In genomic region chr13:94433055-94433947, GRCh38 we compare ENCODE assay signal across 8 cellular contexts. TPM values are rescaled to one million over a fixed set of nuclear protein-coding genes. Genes with fewer than 3 reads are reported as not detected.
DNase-seq lines count a peak whose midpoint lies in the region; ATAC-seq and TF ChIP-seq lines count a peak whose summit lies in the region.

No MANE protein-coding gene starts in this region.

- no peaks in the 10 kb centered on the region for H3K27me3 Mint-ChIP-seq in activated T-helper 17 cell treated with anti-CD3 and anti-CD28 coated beads, Interleukin-2, amount 50 U/mL, for 72 hours

- H3K36me3 ChIP-seq in neural cell (ENCODE audit: insufficient read depth, low read length) (no peaks in the 10 kb centered on the region), PC-3 (ENCODE audit: low read depth, low read length) (no peaks in the 10 kb centered on the region)

- intact Hi-C loops in PC-3 (cut with micrococcal nuclease) (no loop called here), dorsolateral prefrontal cortex (cut with DNase I) (loop anchor here in 1 of 2 donors (5.0 kb wide), 1 partner anchor 114 kb away; no protein-coding TSS in a partner anchor)

- no peaks in the 10 kb centered on the region for H4K20me1 ChIP-seq in neural cell (ENCODE audit: insufficient read depth)
- H4K20me1 ChIP-seq in PC-3 (ENCODE audit: low read length): no peaks in the 10 kb centered on the region

- peak; percentile 77 for TF ChIP-seq EP300 in neural cell (conservative IDR thresholded peaks at IDR 0.05; ENCODE audit: poor library complexity, severe bottlenecking)

- ATAC-seq in HG03520 (IDR thresholded peaks at IDR 0.05; ENCODE audit: unreplicated experiment) (peak; percentile 55), PC-3 (no peak)
- peak; percentile 32 for ATAC-seq in activated T-helper 17 cell treated with anti-CD3 and anti-CD28 coated beads, Interleukin-2, amount 50 U/mL, for 72 hours (replicated peaks)

- TF ChIP-seq RAD21 in neural cell (conservative IDR thresholded peaks at IDR 0.05): peak; percentile 53

- no peak overlapping the region for H3K27ac Mint-ChIP-seq in activated T-helper 17 cell treated with anti-CD3 and anti-CD28 coated beads, Interleukin-2, amount 50 U/mL, for 72 hours

- no peaks in the 10 kb centered on the region for H3K4me1 Mint-ChIP-seq in activated T-helper 17 cell treated with anti-CD3 and anti-CD28 coated beads, Interleukin-2, amount 50 U/mL, for 72 hours

- no TSS peak for BruUV-seq in PC-3 (replicated peaks; lab: Mats Ljungman, UMichigan)

- H3K9ac ChIP-seq in neural cell (ENCODE audit: low read length) (peak overlapping the region; percentile 42), PC-3 (ENCODE audit: low read length) (no peak overlapping the region)

- H3K4me3 Mint-ChIP-seq in activated T-helper 17 cell treated with anti-CD3 and anti-CD28 coated beads, Interleukin-2, amount 50 U/mL, for 72 hours: no peak overlapping the region

- TF ChIP-seq CTCF in neural cell (IDR thresholded peaks at IDR 0.05; ENCODE audit: poor library complexity, severe bottlenecking) (peak; percentile 49), PC-3 (conservative IDR thresholded peaks at IDR 0.05; ENCODE audit: low read depth, low read length) (no peak), dorsolateral prefrontal cortex (IDR thresholded peaks at IDR 0.05 in 54 of 56, conservative IDR thresholded peaks at IDR 0.05 in 2 of 56; ENCODE audit: low read depth in 1 of 56, partially characterized antibody in 56 of 56) (no peak)

- no peaks in the 10 kb centered on the region for H3K9me3 Mint-ChIP-seq in activated T-helper 17 cell treated with anti-CD3 and anti-CD28 coated beads, Interleukin-2, amount 50 U/mL, for 72 hours

- H3K27me3 ChIP-seq in neural cell (ENCODE audit: insufficient read depth, low read depth, low read length) (no peaks in the 10 kb centered on the region), PC-3 (ENCODE audit: low read length) (no peaks in the 10 kb centered on the region), dorsolateral prefrontal cortex (no peaks in the 10 kb centered on the region)

- CTCF ChIA-PET in PC-3 (lab: Charles Lee): no interaction called here

- POLR2A ChIA-PET in PC-3 (lab: Charles Lee; ENCODE audit: unreplicated experiment): no interaction called here

- peak overlapping the region; percentile 51 for H3K27ac ChIP-seq in neural cell (ENCODE audit: low read length)
- H3K27ac ChIP-seq in PC-3 (ENCODE audit: low read length): no peak overlapping the region
- H3K27ac ChIP-seq in dorsolateral prefrontal cortex: no peak overlapping the region

- H3F3A ChIP-seq in neural cell (ENCODE audit: insufficient read depth, low read length, poor library complexity, severe bottlenecking) (peaks cover 2% of the 10 kb centered on the region), PC-3 (ENCODE audit: low read length, unreplicated experiment) (no peaks in the 10 kb centered on the region)

- H3K4me3 ChIP-seq in neural cell (ENCODE audit: low read length): peak overlapping the region; percentile 54
- no peak overlapping the region for H3K4me3 ChIP-seq in PC-3 (ENCODE audit: low read length)
- H3K4me3 ChIP-seq in dorsolateral prefrontal cortex: peak overlapping the region in 23 of 59 donors; percentile 0 to 38 (median 12)

- no peaks in the 10 kb centered on the region for H3K36me3 Mint-ChIP-seq in activated T-helper 17 cell treated with anti-CD3 and anti-CD28 coated beads, Interleukin-2, amount 50 U/mL, for 72 hours (ENCODE audit: low read depth)

- H3K9me3 ChIP-seq in neural cell (ENCODE audit: low read length) (peaks cover 3% of the 10 kb centered on the region), PC-3 (ENCODE audit: low read length) (no peaks in the 10 kb centered on the region)

- peak; percentile 58 for DNase-seq in activated CD4-positive, alpha-beta T cell treated with anti-CD3 and anti-CD28 coated beads for 48 hours
- DNase-seq in activated CD4-positive, alpha-beta T cell treated with anti-CD3 and anti-CD28 coated beads, Interleukin-2, amount 50 U/mL, for 4 hours: no peak
- DNase-seq in PC-3 (no peak), dorsolateral prefrontal cortex (no peak), hippocampal formation (lab: John Stamatoyannopoulos, UW) (no peak)

- no peaks in the 10 kb centered on the region for H3K9me2 ChIP-seq in neural cell (ENCODE audit: insufficient read depth, low read length)
- no peaks in the 10 kb centered on the region for H3K9me2 ChIP-seq in PC-3 (replicated peaks; ENCODE audit: low read length)

- no peaks in the 10 kb centered on the region for H3K79me2 ChIP-seq in neural cell (replicated peaks; ENCODE audit: insufficient read depth, low read length)
- H3K79me2 ChIP-seq in PC-3 (ENCODE audit: low read length): no peaks in the 10 kb centered on the region

- H2AFZ ChIP-seq in neural cell (ENCODE audit: low read depth, low read length): peak overlapping the region; percentile 5
- H2AFZ ChIP-seq in PC-3 (ENCODE audit: low read length): no peak overlapping the region

- H3K4me1 ChIP-seq in PC-3 (ENCODE audit: insufficient read depth, low read length): no peaks in the 10 kb centered on the region

- H3K4me2 ChIP-seq in neural cell (ENCODE audit: low read length) (peak overlapping the region; percentile 28), PC-3 (ENCODE audit: low read length) (no peak overlapping the region)

TF ChIP-seq in neural cell, 6 proteins besides CTCF, POLR2A, EP300 and RAD21:
- TF ChIP-seq SMC3 (conservative IDR thresholded peaks at IDR 0.05; ENCODE audit: poor library complexity) (peak; percentile 53), MXI1 (conservative IDR thresholded peaks at IDR 0.05; ENCODE audit: poor library complexity, severe bottlenecking) (no peak), TAF1 (IDR thresholded peaks at IDR 0.05; ENCODE audit: low read depth) (peak; percentile 54), REST (IDR thresholded peaks at IDR 0.05; ENCODE audit: borderline replicate concordance) (no peak), POLR2AphosphoS5 (IDR thresholded peaks at IDR 0.05) (peak; percentile 80)

RNA-seq across cellular contexts. Expression of gene DCT, which starts 46.2 kb away (rescaled TPM):
- under 1 TPM in 1 of 2 donors, not detected in 1; 0.29 TPM for total RNA-seq in activated T-helper 17 cell treated with anti-CD3 and anti-CD28 coated beads, Interleukin-2, amount 50 U/mL, for 72 hours
- 0.14 TPM in 1 of 2 replicates, not detected in the other for polyA plus RNA-seq in neural cell
- polyA minus RNA-seq in neural cell: under 0.01 TPM in 1 of 2 replicates, not detected in the other
- total RNA-seq in PC-3 (2014; rRNA removed): not detected in 2 replicates
- 1 to 10 TPM; 1.7 to 7.9 (median 3.6) TPM for total RNA-seq in dorsolateral prefrontal cortex
